Comparison of ENCODE assay signal across 9 cellular contexts in the genomic region with DNA sequence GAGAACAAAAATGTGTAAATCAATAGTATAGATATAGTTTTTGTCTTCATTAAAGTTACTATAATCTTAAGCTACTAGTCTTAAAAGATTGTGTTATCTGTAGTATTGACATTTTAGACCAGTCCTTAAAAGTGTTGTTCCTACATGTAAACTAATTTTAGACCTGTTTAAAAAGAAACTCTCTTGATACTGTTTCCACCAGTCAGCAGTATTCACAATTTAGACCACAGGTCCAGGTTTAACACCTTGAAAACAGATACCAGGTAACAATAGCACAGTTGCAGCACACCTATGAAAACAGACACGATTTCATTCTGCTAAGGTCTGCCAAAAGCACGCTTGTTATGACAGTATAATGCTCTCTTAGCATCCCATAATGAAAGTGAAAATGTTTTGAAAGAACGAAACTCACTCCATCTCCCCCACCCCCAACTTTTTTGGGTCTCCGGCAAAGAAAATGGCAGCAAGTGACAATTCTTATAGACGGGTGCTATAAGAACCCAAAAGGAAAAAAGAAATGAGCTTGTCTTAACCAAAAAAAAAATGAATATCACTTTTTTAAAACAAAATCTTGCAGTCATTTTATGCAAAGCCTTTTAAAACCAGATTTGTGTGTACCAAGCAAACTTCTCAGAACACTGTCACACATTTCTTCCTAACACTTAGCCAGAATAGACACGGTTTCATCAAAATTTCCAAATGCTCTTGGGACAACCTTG. TPM values are rescaled to one million over a fixed set of nuclear protein-coding genes. Genes with fewer than 3 reads are reported as not detected.
DNase-seq lines count a peak whose midpoint lies in the region; ATAC-seq and TF ChIP-seq lines count a peak whose summit lies in the region.
"Had no signal": no experiment of that assay in that cellular context is flagged by ENCODE, and none has a peak within 500 bp of the region (broad histone marks: within the 10 kb centered on the region; RNA-seq: fewer than 3 reads in every experiment).

No MANE protein-coding gene starts in this region.

- ATAC-seq in GM18867 (IDR thresholded peaks at IDR 0.05; ENCODE audit: unreplicated experiment) (peak; percentile 60), GM21723 (IDR thresholded peaks at IDR 0.05; ENCODE audit: unreplicated experiment) (no peak), GM21360 (IDR thresholded peaks at IDR 0.05; ENCODE audit: unreplicated experiment) (no peak)
- ATAC-seq in central memory CD8-positive, alpha-beta T cell (replicated peaks; ENCODE audit: extremely low read depth, poor library complexity, severe bottlenecking): peak; percentile 52

- H3K27ac ChIP-seq in KMS-11: no peak overlapping the region
- H3K27ac ChIP-seq in skeletal muscle tissue (ENCODE audit: low read depth, low read length): no peak overlapping the region

- no peaks in the 10 kb centered on the region for H3K27me3 Mint-ChIP-seq in central memory CD8-positive, alpha-beta T cell

- no peak overlapping the region for H3K9ac ChIP-seq in KMS-11
- peak overlapping the region; percentile 81 to 89 (median 87) for H3K9ac ChIP-seq in skeletal muscle tissue (ENCODE audit: low read depth in 1 of 3, low read length in 3 of 3)

- H3K4me1 Mint-ChIP-seq in central memory CD8-positive, alpha-beta T cell: peaks cover 77% of the 10 kb centered on the region

- no peaks in the 10 kb centered on the region for H3K9me3 Mint-ChIP-seq in central memory CD8-positive, alpha-beta T cell

- DNase-seq in central memory CD8-positive, alpha-beta T cell (ENCODE audit: low spot score in 2 of 2): peak in 1 of 2 donors; percentile 28
- DNase-seq in SW480 (ENCODE audit: low spot score) (no peak), hypothalamus (lab: John Stamatoyannopoulos, UW) (no peak)

- H3K79me2 ChIP-seq in KMS-11 (ENCODE audit: insufficient read depth, low read depth): no peaks in the 10 kb centered on the region

- H3K27me3 ChIP-seq in KMS-11 (ENCODE audit: insufficient read depth, low read depth) (no peaks in the 10 kb centered on the region), skeletal muscle tissue (ENCODE audit: control insufficient read depth in 3 of 3, insufficient read depth in 3 of 3, low read length in 3 of 3) (no peaks in the 10 kb centered on the region)

- H4K20me1 ChIP-seq in KMS-11 (ENCODE audit: insufficient read depth): no peaks in the 10 kb centered on the region

- no peaks in the 10 kb centered on the region for H3K9me3 ChIP-seq in skeletal muscle tissue (ENCODE audit: control insufficient read depth in 3 of 3, low read length in 3 of 3)

- H2AFZ ChIP-seq in KMS-11 (ENCODE audit: low read depth): peak overlapping the region; percentile 57; the same call in 1 of the 2 replicates

- peak overlapping the region; percentile 83 for H3K4me2 ChIP-seq in KMS-11

- H3K4me3 Mint-ChIP-seq in central memory CD8-positive, alpha-beta T cell: peak overlapping the region; percentile 93

- H3K36me3 ChIP-seq in KMS-11 (ENCODE audit: insufficient read depth) (no peaks in the 10 kb centered on the region), skeletal muscle tissue (ENCODE audit: control insufficient read depth in 3 of 3, insufficient read depth in 3 of 3, low read length in 3 of 3) (no peaks in the 10 kb centered on the region)

- peak overlapping the region; percentile 78 for H3K27ac Mint-ChIP-seq in central memory CD8-positive, alpha-beta T cell (ENCODE audit: low read depth)

- TF ChIP-seq CTCF in KMS-11 (conservative IDR thresholded peaks at IDR 0.05; ENCODE audit: low read depth, low read length): no peak

- H3K4me3 ChIP-seq in KMS-11 (IDR thresholded peaks at IDR 0.05; ENCODE audit: insufficient read depth, low read depth, low read length) (peak overlapping the region; percentile 17), skeletal muscle tissue (ENCODE audit: low read length in 3 of 3) (peak overlapping the region in 2 of 3 donors; percentile 80 to 90)

- H3K36me3 Mint-ChIP-seq in central memory CD8-positive, alpha-beta T cell (ENCODE audit: insufficient read depth): peaks cover 13% of the 10 kb centered on the region

- H3K4me1 ChIP-seq in KMS-11 (ENCODE audit: low read depth, poor library complexity, severe bottlenecking): peaks cover 12% of the 10 kb centered on the region
- H3K4me1 ChIP-seq in skeletal muscle tissue (ENCODE audit: control insufficient read depth in 3 of 3, insufficient read depth in 3 of 3, low read length in 3 of 3): peaks cover 9 to 34% (median 16%) of the 10 kb centered on the region in 3 donors

RNA-seq across cellular contexts. Expression of gene EIF4E3, which starts 1.6 kb away (rescaled TPM):
- total RNA-seq in skeletal muscle tissue: 2.6 TPM

RNA-seq across cellular contexts. Expression of gene GPR27, which starts 30.0 kb away (rescaled TPM):
- total RNA-seq in skeletal muscle tissue: 1.6 TPM
- total RNA-seq: HT1080 had no signal

Comparison
In these comparisons a context has a peak if more than half of its experiments do, and no peak if none do; other contexts are left out.
1. ATAC-seq: peak in GM18867 (single experiment) and central memory CD8-positive, alpha-beta T cell (single experiment); none in GM21723 (single experiment) and GM21360 (single experiment).